1 cellular context compared by ENCODE assay signal in genomic region chr4:73847507-73848182, GRCh38.
TF ChIP-seq lines count a peak whose summit lies in the region.

No MANE protein-coding gene starts in this region.

TF ChIP-seq in K562, 482 proteins besides CTCF, POLR2A, EP300 and RAD21:
- TF ChIP-seq NKRF (IDR thresholded peaks at IDR 0.05; ENCODE audit: borderline replicate concordance), result no peak
- TF ChIP-seq TCF3 (CRISPR knock-in tag; IDR thresholded peaks at IDR 0.05), result peak; percentile 26; the same call in 1 of the 2 replicates
- TF ChIP-seq ZNF740 (CRISPR knock-in tag; IDR thresholded peaks at IDR 0.05), result no peak
- TF ChIP-seq ZNF740 (tag; IDR thresholded peaks at IDR 0.05), result no peak
- TF ChIP-seq SPI1 (IDR thresholded peaks at IDR 0.05; ENCODE audit: borderline replicate concordance, low read depth, low read length), result peak; percentile 91
